In genomic region chrX:29880977-29881376, GRCh38 we compare ENCODE assay signal across 1 cellular context.
TF ChIP-seq lines count a peak whose summit lies in the region.

No MANE protein-coding gene starts in this region.

TF ChIP-seq in IMR-90, 13 proteins besides CTCF, POLR2A, EP300 and RAD21 (continued from another document):
- TF ChIP-seq RCOR1 (IDR thresholded peaks at IDR 0.05; ENCODE audit: insufficient replicate concordance, low read length) (no peak), ELK1 (IDR thresholded peaks at IDR 0.05; ENCODE audit: borderline replicate concordance, low read depth, low read length) (no peak), CEBPB (IDR thresholded peaks at IDR 0.05; ENCODE audit: low read depth, low read length) (no peak), RFX5 (IDR thresholded peaks at IDR 0.05; ENCODE audit: low read depth, low read length) (no peak), USF2 (IDR thresholded peaks at IDR 0.05; ENCODE audit: low read depth, low read length) (no peak), FOS (IDR thresholded peaks at IDR 0.05; ENCODE audit: low read depth, low read length) (no peak), NFE2L2 (IDR thresholded peaks at IDR 0.05; ENCODE audit: low read depth, low read length) (no peak), SMC3 (IDR thresholded peaks at IDR 0.05; ENCODE audit: low read depth, low read length) (no peak), MXI1 (IDR thresholded peaks at IDR 0.05; ENCODE audit: borderline replicate concordance, low read depth, low read length) (no peak)
